Comparison of ENCODE assay signal across 18 cellular contexts in genomic region chr6:33699131-33699530, GRCh38. TPM values are rescaled to one million over a fixed set of nuclear protein-coding genes. Genes with fewer than 3 reads are reported as not detected.
DNase-seq lines count a peak whose midpoint lies in the region; ATAC-seq and TF ChIP-seq lines count a peak whose summit lies in the region.
"Had no signal": no experiment of that assay in that cellular context is flagged by ENCODE, and none has a peak within 500 bp of the region (broad histone marks: within the 10 kb centered on the region; RNA-seq: fewer than 3 reads in every experiment).

No MANE protein-coding gene starts in this region.

- H3K27me3 Mint-ChIP-seq in CD8-positive, alpha-beta memory T cell, result no peaks in the 10 kb centered on the region
- H3K27me3 Mint-ChIP-seq in naive thymus-derived CD4-positive, alpha-beta T cell, result no peaks in the 10 kb centered on the region

- peak overlapping the region; percentile 89 for H3K4me2 ChIP-seq in BLaER1

- no peak overlapping the region for H3K4me3 Mint-ChIP-seq in CD8-positive, alpha-beta memory T cell
- peak overlapping the region in 4 of 10 donors; percentile 16 to 48 (median 30) for H3K4me3 Mint-ChIP-seq in naive thymus-derived CD4-positive, alpha-beta T cell
- H3K4me3 Mint-ChIP-seq: H9 had no signal

- no peak for ATAC-seq in naive thymus-derived CD4-positive, alpha-beta T cell
- no peak for ATAC-seq in GM18870 (IDR thresholded peaks at IDR 0.05; ENCODE audit: unreplicated experiment)
- ATAC-seq: Right ventricle myocardium inferior had no signal

- H3K36me3 Mint-ChIP-seq in CD8-positive, alpha-beta memory T cell, result peaks cover 5 to 60% (median 9%) of the 10 kb centered on the region in 3 donors
- peaks cover 0 to 14% (median 8%) of the 10 kb centered on the region in 5 donors for H3K36me3 Mint-ChIP-seq in naive thymus-derived CD4-positive, alpha-beta T cell

- H4K20me1 ChIP-seq in BLaER1, result peaks cover 25% of the 10 kb centered on the region

- peaks cover 36 to 42% (median 40%) of the 10 kb centered on the region in 3 donors for H3K4me1 Mint-ChIP-seq in CD8-positive, alpha-beta memory T cell
- H3K4me1 Mint-ChIP-seq in naive thymus-derived CD4-positive, alpha-beta T cell, result peaks cover 27 to 68% (median 58%) of the 10 kb centered on the region in 7 donors

- H3K4me1 ChIP-seq in BLaER1, result peaks cover 72% of the 10 kb centered on the region
- peaks cover 47% of the 10 kb centered on the region for H3K4me1 ChIP-seq in CD8-positive, alpha-beta memory T cell (ENCODE audit: insufficient read depth, low read length)
- peaks cover 42% of the 10 kb centered on the region for H3K4me1 ChIP-seq in adipocyte (ENCODE audit: control insufficient read depth, insufficient read depth, low read length)
- H3K4me1 ChIP-seq in naive thymus-derived CD4-positive, alpha-beta T cell (ENCODE audit: control insufficient read depth in 2 of 2, insufficient read depth in 2 of 2, low read length in 2 of 2), result peaks cover 31 to 51% of the 10 kb centered on the region in 2 donors
- peaks cover 0 to 17% of the 10 kb centered on the region in 2 donors for H3K4me1 ChIP-seq in uterus

- H3K9ac ChIP-seq in BLaER1 (peak overlapping the region; percentile 79), adipocyte (ENCODE audit: low read length) (peak overlapping the region; percentile 5)

- TF ChIP-seq POLR2A in uterus (IDR thresholded peaks at IDR 0.05), result no peak

- no peak for TF ChIP-seq CTCF in uterus (IDR thresholded peaks at IDR 0.05)

- H3K9me3 Mint-ChIP-seq in CD8-positive, alpha-beta memory T cell, result no peaks in the 10 kb centered on the region
- H3K9me3 Mint-ChIP-seq in naive thymus-derived CD4-positive, alpha-beta T cell, result no peaks in the 10 kb centered on the region
- H3K9me3 Mint-ChIP-seq: H9 had no signal

- peaks cover 3% of the 10 kb centered on the region for H3K36me3 ChIP-seq in BLaER1
- peaks cover 10% of the 10 kb centered on the region for H3K36me3 ChIP-seq in CD8-positive, alpha-beta memory T cell (ENCODE audit: insufficient read depth, low read length)
- peaks cover 30% of the 10 kb centered on the region for H3K36me3 ChIP-seq in adipocyte (ENCODE audit: control insufficient read depth, insufficient read depth, low read length, severe bottlenecking)
- peaks cover 0 to 19% (median 6%) of the 10 kb centered on the region in 3 experiments for H3K36me3 ChIP-seq in naive thymus-derived CD4-positive, alpha-beta T cell (ENCODE audit: control insufficient read depth in 2 of 3, insufficient read depth in 3 of 3, low read length in 3 of 3)
- no peaks in the 10 kb centered on the region for H3K36me3 ChIP-seq in uterus

- H3K27ac ChIP-seq in BLaER1 (peak overlapping the region; percentile 95), uterus (peak overlapping the region in 1 of 2 donors; percentile 2)
- H3K27ac ChIP-seq in CD8-positive, alpha-beta memory T cell (ENCODE audit: low read depth, low read length), result no peak overlapping the region
- H3K27ac ChIP-seq in naive thymus-derived CD4-positive, alpha-beta T cell (ENCODE audit: low read depth, low read length), result peak overlapping the region; percentile 34
- H3K27ac ChIP-seq: dorsolateral prefrontal cortex, thoracic aorta had no signal

- no peaks in the 10 kb centered on the region for H3K9me3 ChIP-seq in BLaER1
- no peaks in the 10 kb centered on the region for H3K9me3 ChIP-seq in CD8-positive, alpha-beta memory T cell (ENCODE audit: low read length)
- no peaks in the 10 kb centered on the region for H3K9me3 ChIP-seq in adipocyte (ENCODE audit: control insufficient read depth, low read length)
- no peaks in the 10 kb centered on the region for H3K9me3 ChIP-seq in naive thymus-derived CD4-positive, alpha-beta T cell (ENCODE audit: control insufficient read depth in 2 of 3, low read length in 3 of 3)
- H3K9me3 ChIP-seq in uterus, result no peaks in the 10 kb centered on the region
- H3K9me3 ChIP-seq: thoracic aorta had no signal

- intact Hi-C loops in naive thymus-derived CD4-positive, alpha-beta T cell (cut with micrococcal nuclease), result loop anchor here in 1 of 2 donors (10.0 kb wide), 1 partner anchor 274 kb away; the partner anchor contains the start of gene SYNGAP1
- intact Hi-C loops in uterus (cut with DNase I; ENCODE audit: low total_unique reads), result loop anchor here (10.0 kb wide), 1 partner anchor 114 kb away; the partner anchor contains the start of gene BAK1

- DNase-seq in CD8-positive, alpha-beta memory T cell, result no peak
- no peak for DNase-seq in adipocyte (ENCODE audit: low read depth)
- DNase-seq in naive thymus-derived CD4-positive, alpha-beta T cell, result no peak
- no peak for DNase-seq in uterus
- DNase-seq in middle frontal gyrus (ENCODE audit: extremely low spot score, low spot score), result no peak
- DNase-seq: activated CD4-positive, alpha-beta T cell treated with anti-CD3 and anti-CD28 coated beads for 4 hours; C1 segment of cervical spinal cord; dorsolateral prefrontal cortex; H9; hippocampal formation; NCI-H1694; NCI-H226; stimulated activated CD4-positive, alpha-beta T cell treated with anti-CD3 and anti-CD28 coated beads, Interleukin-4, amount 100 ng/mL, for 24 hours; stimulated activated CD8-positive, alpha-beta memory T cell treated with anti-CD3 and anti-CD28 coated beads, Interleukin-4, amount 100 ng/mL, for 48 hours had no signal

- POLR2A ChIA-PET in CD8-positive, alpha-beta memory T cell (lab: Charles Lee), result no interaction called here
- POLR2A ChIA-PET in naive thymus-derived CD4-positive, alpha-beta T cell (lab: Charles Lee), result no interaction called here

- no peaks in the 10 kb centered on the region for H3K27me3 ChIP-seq in BLaER1
- no peaks in the 10 kb centered on the region for H3K27me3 ChIP-seq in CD8-positive, alpha-beta memory T cell (ENCODE audit: insufficient read depth, low read length, poor library complexity, severe bottlenecking)
- H3K27me3 ChIP-seq in adipocyte (replicated peaks; ENCODE audit: control insufficient read depth, insufficient read depth, low read length), result no peaks in the 10 kb centered on the region
- no peaks in the 10 kb centered on the region for H3K27me3 ChIP-seq in naive thymus-derived CD4-positive, alpha-beta T cell (ENCODE audit: control insufficient read depth in 2 of 2, insufficient read depth in 2 of 2, low read length in 2 of 2)
- no peaks in the 10 kb centered on the region for H3K27me3 ChIP-seq in uterus
- H3K27me3 ChIP-seq: dorsolateral prefrontal cortex had no signal

- CTCF ChIA-PET in CD8-positive, alpha-beta memory T cell (lab: Charles Lee), result no interaction called here
- CTCF ChIA-PET in naive thymus-derived CD4-positive, alpha-beta T cell (lab: Charles Lee), result interaction anchor here (0.6 to 1.2 kb wide), 3 partner anchors 109 to 544 kb away, joined by 3 to 4 read pairs (median 4); partner anchors contain the start of gene BAK1

- H3K27ac Mint-ChIP-seq in CD8-positive, alpha-beta memory T cell, result peak overlapping the region in 6 of 8 donors; percentile 26 to 94 (median 70)
- peak overlapping the region; percentile 61 to 100 (median 81) for H3K27ac Mint-ChIP-seq in naive thymus-derived CD4-positive, alpha-beta T cell
- H3K27ac Mint-ChIP-seq: H9 had no signal

- H3K4me3 ChIP-seq in BLaER1 (peak overlapping the region; percentile 57), adipocyte (ENCODE audit: low read length) (no peak overlapping the region), uterus (no peak overlapping the region)
- no peak overlapping the region for H3K4me3 ChIP-seq in CD8-positive, alpha-beta memory T cell (ENCODE audit: low read length)
- H3K4me3 ChIP-seq in naive thymus-derived CD4-positive, alpha-beta T cell (ENCODE audit: low read length), result no peak overlapping the region
- H3K4me3 ChIP-seq: dorsolateral prefrontal cortex, thoracic aorta had no signal

RNA-seq across cellular contexts. Expression of gene UQCC2, which starts 12.4 kb away (rescaled TPM):
- total RNA-seq in CD8-positive, alpha-beta memory T cell, result 100 to 1,000 TPM; 150 to 157 TPM
- 46.7 TPM for polyA plus RNA-seq in CD8-positive, alpha-beta memory T cell
- 10 to 100 TPM; 15.7 to 79.8 (median 23.0) TPM for total RNA-seq in naive thymus-derived CD4-positive, alpha-beta T cell
- polyA plus RNA-seq in naive thymus-derived CD4-positive, alpha-beta T cell, result 10 to 100 TPM; 34.1 to 50.0 TPM
- 10 to 100 TPM in 3 of 4 donors, 1 to 10 TPM in 1; 10.0 to 63.2 (median 30.9) TPM for total RNA-seq in uterus

RNA-seq across cellular contexts. Expression of gene IP6K3, which starts 47.6 kb away (rescaled TPM):
- total RNA-seq in CD8-positive, alpha-beta memory T cell, result not detected
- polyA plus RNA-seq in CD8-positive, alpha-beta memory T cell, result not detected
- not detected for total RNA-seq in naive thymus-derived CD4-positive, alpha-beta T cell
- polyA plus RNA-seq in naive thymus-derived CD4-positive, alpha-beta T cell, result not detected
- 1 to 10 TPM in 3 of 4 donors, not detected in 1; 1.9 to 6.1 (median 5.5) TPM for total RNA-seq in uterus
